Comparison of ENCODE assay signal across 8 cellular contexts in the genomic region with DNA sequence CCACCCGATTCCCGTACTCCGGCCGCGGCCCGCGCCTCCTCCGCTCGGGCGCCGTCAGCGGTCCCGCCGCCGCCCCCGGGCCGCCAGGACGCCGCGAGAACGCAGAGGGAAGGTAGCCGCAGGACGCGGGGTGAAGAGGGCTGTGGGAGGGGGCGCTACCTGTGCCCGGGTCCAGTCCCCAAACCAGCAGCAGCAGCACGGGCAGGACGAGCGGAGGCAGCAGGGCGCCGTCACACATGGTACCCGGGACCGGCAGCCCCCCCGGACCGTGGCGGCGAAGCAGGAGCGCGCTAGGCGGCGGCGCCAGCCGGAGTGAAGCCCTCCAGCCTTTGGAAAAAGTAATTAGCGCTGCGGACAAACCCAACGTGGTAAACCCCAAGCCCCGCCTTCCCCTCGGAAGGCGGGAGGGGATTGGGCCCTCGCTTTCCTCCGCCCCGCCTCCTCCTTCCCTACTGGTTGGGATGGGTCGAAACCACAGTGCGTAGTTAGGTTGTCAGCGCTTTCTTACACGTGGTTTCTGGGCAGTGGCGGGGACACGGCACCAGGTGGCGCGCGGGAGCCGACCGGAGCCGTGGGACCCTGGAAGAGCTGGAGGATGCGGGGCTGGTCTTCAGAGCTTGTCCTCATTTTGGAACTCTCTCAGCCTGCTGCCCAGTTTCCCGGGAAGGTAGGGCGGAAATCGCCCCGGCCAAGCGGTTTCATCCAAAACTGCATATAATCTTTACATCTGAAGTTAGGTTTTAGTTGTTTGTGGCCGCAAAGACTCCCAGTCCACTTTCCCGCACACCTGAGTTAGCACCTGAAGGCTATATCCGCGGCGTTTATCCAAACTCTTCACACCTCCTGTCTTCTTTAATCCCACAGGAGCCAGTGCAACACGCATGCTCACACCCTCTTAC. TPM values are rescaled to one million over a fixed set of nuclear protein-coding genes. Genes with fewer than 3 reads are reported as not detected.
A peak's percentile ranks its signal among the peaks of the same experiment; 100 is the strongest.
DNase-seq lines count a peak whose midpoint lies in the region; ATAC-seq and TF ChIP-seq lines count a peak whose summit lies in the region.

A gene with protein sequence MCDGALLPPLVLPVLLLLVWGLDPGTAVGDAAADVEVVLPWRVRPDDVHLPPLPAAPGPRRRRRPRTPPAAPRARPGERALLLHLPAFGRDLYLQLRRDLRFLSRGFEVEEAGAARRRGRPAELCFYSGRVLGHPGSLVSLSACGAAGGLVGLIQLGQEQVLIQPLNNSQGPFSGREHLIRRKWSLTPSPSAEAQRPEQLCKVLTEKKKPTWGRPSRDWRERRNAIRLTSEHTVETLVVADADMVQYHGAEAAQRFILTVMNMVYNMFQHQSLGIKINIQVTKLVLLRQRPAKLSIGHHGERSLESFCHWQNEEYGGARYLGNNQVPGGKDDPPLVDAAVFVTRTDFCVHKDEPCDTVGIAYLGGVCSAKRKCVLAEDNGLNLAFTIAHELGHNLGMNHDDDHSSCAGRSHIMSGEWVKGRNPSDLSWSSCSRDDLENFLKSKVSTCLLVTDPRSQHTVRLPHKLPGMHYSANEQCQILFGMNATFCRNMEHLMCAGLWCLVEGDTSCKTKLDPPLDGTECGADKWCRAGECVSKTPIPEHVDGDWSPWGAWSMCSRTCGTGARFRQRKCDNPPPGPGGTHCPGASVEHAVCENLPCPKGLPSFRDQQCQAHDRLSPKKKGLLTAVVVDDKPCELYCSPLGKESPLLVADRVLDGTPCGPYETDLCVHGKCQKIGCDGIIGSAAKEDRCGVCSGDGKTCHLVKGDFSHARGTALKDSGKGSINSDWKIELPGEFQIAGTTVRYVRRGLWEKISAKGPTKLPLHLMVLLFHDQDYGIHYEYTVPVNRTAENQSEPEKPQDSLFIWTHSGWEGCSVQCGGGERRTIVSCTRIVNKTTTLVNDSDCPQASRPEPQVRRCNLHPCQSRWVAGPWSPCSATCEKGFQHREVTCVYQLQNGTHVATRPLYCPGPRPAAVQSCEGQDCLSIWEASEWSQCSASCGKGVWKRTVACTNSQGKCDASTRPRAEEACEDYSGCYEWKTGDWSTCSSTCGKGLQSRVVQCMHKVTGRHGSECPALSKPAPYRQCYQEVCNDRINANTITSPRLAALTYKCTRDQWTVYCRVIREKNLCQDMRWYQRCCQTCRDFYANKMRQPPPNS (minus strand): TSS at position 314 of the 899 bp plus-strand sequence. CDS start 76 bp downstream, at position 238.

- DNase-seq in DMS153 (lab: John Stamatoyannopoulos, UW) (peak; percentile 80), Kasumi-1 (lab: John Stamatoyannopoulos, UW) (peak; percentile 97), SW 1271 (lab: John Stamatoyannopoulos, UW) (peak; percentile 90 to 98), adipocyte (ENCODE audit: low read depth) (peak; percentile 52), heart right ventricle (peak; percentile 94 to 96), trophoblast cell (peak; percentile 43 to 65), tibial artery (peak; percentile 97)

- no peak within 1 kb of the TSS for H4K8ac ChIP-seq in trophoblast cell (ENCODE audit: low read depth, low read length)

- no peak within 1 kb of the TSS for H2BK12ac ChIP-seq in trophoblast cell (ENCODE audit: low read length)

- no peak within 1 kb of the TSS for H4K12ac ChIP-seq in trophoblast cell (ENCODE audit: low read depth, low read length)

- peak within 1 kb of the TSS; percentile 85 for H3K4me2 ChIP-seq in trophoblast cell (ENCODE audit: low read length)

- no peak within 1 kb of the TSS for H4K91ac ChIP-seq in trophoblast cell (ENCODE audit: low read depth, low read length)

- peak within 1 kb of the TSS; percentile 50 for H2AFZ ChIP-seq in trophoblast cell (ENCODE audit: insufficient read depth, low read length, poor library complexity)

- ATAC-seq in GM21723 (IDR thresholded peaks at IDR 0.05; ENCODE audit: unreplicated experiment) (peak; percentile 97), heart right ventricle (peak; percentile 98 to 100 (median 99))

- no peak within 1 kb of the TSS for H3K4ac ChIP-seq in trophoblast cell (ENCODE audit: low read depth, low read length)

- peak within 1 kb of the TSS; percentile 77 for H3K4me3 ChIP-seq in adipocyte (ENCODE audit: low read length)
- H3K4me3 ChIP-seq in heart right ventricle, result peak within 1 kb of the TSS; percentile 55 to 86 (median 72)
- H3K4me3 ChIP-seq in trophoblast cell (ENCODE audit: low read depth, low read length), result peak within 1 kb of the TSS; percentile 67
- peak within 1 kb of the TSS; percentile 66 to 75 for H3K4me3 ChIP-seq in tibial artery

- no peak within 1 kb of the TSS for H3K23ac ChIP-seq in trophoblast cell (ENCODE audit: low read length)

- no peak within 1 kb of the TSS for H3K9ac ChIP-seq in adipocyte (ENCODE audit: low read length)
- H3K9ac ChIP-seq in trophoblast cell (ENCODE audit: low read length), result no peak within 1 kb of the TSS

- H2BK5ac ChIP-seq in trophoblast cell (ENCODE audit: low read depth, low read length, poor library complexity), result no peak within 1 kb of the TSS

- no peaks in the 10 kb centered on the region for H3K79me1 ChIP-seq in trophoblast cell (ENCODE audit: low read length)

- no peaks in the 10 kb centered on the region for H3K9me3 ChIP-seq in adipocyte (ENCODE audit: control insufficient read depth, low read length)
- H3K9me3 ChIP-seq in heart right ventricle, result no peaks in the 10 kb centered on the region
- H3K9me3 ChIP-seq in trophoblast cell (ENCODE audit: insufficient read depth, low read depth, low read length), result peaks cover 7% of the 10 kb centered on the region
- no peaks in the 10 kb centered on the region for H3K9me3 ChIP-seq in tibial artery

- H2BK120ac ChIP-seq in trophoblast cell (ENCODE audit: insufficient read depth, low read length, poor library complexity), result no peak within 1 kb of the TSS

- no peaks in the 10 kb centered on the region for H3K79me2 ChIP-seq in trophoblast cell (ENCODE audit: control insufficient read depth, insufficient read depth, low read length, poor library complexity)

- H3K14ac ChIP-seq in trophoblast cell (ENCODE audit: low read length), result no peak within 1 kb of the TSS

- intact Hi-C loops in heart right ventricle (cut with DNase I) (loop anchor here in 7 of 10 donors (1.0 to 10.0 kb wide), 8 partner anchors 8 to 420 kb away; a partner anchor contains a TSS), tibial artery (cut with DNase I; ENCODE audit: low total_unique reads) (loop anchor here (2.0 to 10.0 kb wide), 2 partner anchors 227 to 413 kb away; no protein-coding TSS in a partner anchor)

- no peak within 1 kb of the TSS for H3K18ac ChIP-seq in trophoblast cell (ENCODE audit: low read length)

- no peak within 1 kb of the TSS for H2AK5ac ChIP-seq in trophoblast cell (ENCODE audit: low read length)

- peaks cover 2% of the 10 kb centered on the region for H3K4me1 ChIP-seq in adipocyte (ENCODE audit: control insufficient read depth, insufficient read depth, low read length)
- H3K4me1 ChIP-seq in heart right ventricle, result peaks cover 0 to 14% (median 7%) of the 10 kb centered on the region in 9 donors
- peaks cover 2 to 9% of the 10 kb centered on the region in 2 experiments for H3K4me1 ChIP-seq in trophoblast cell (ENCODE audit: control insufficient read depth in 1 of 2, insufficient read depth in 2 of 2, low read length in 2 of 2)
- H3K4me1 ChIP-seq in tibial artery, result peaks cover 0 to 14% (median 10%) of the 10 kb centered on the region in 4 donors

- H3K36me3 ChIP-seq in adipocyte (ENCODE audit: control insufficient read depth, insufficient read depth, low read length, severe bottlenecking), result no peaks in the 10 kb centered on the region
- H3K36me3 ChIP-seq in heart right ventricle, result no peaks in the 10 kb centered on the region
- H3K36me3 ChIP-seq in trophoblast cell (ENCODE audit: control insufficient read depth in 1 of 2, insufficient read depth in 2 of 2, low read length in 2 of 2), result no peaks in the 10 kb centered on the region
- H3K36me3 ChIP-seq in tibial artery, result no peaks in the 10 kb centered on the region

- H3K27me3 ChIP-seq in adipocyte (replicated peaks; ENCODE audit: control insufficient read depth, insufficient read depth, low read length) (peaks cover 42% of the 10 kb centered on the region), heart right ventricle (peaks cover 0 to 45% (median 13%) of the 10 kb centered on the region in 7 donors), trophoblast cell (ENCODE audit: insufficient read depth, low read length) (peaks cover 19% of the 10 kb centered on the region), tibial artery (no peaks in the 10 kb centered on the region)

- TF ChIP-seq CTCF in heart right ventricle (IDR thresholded peaks at IDR 0.05) (peak; percentile 83 to 98 (median 95)), tibial artery (IDR thresholded peaks at IDR 0.05) (peak; percentile 94 to 98)

- H3K27ac ChIP-seq in heart right ventricle, result peak within 1 kb of the TSS in 7 of 10 donors; percentile 39 to 78 (median 45)
- no peak within 1 kb of the TSS for H3K27ac ChIP-seq in trophoblast cell (ENCODE audit: low read depth, low read length)
- H3K27ac ChIP-seq in tibial artery, result peak within 1 kb of the TSS; percentile 51 to 74

- WGBS in heart right ventricle, 2 donors, result 2 to 3% methylated on average over 55 to 76 of the region's 76 CpGs
- no CpG with 5 or more reads among the region's 76 CpGs for WGBS in trophoblast cell (ENCODE audit: extremely low coverage, insufficient coverage, insufficient read length)

RNA-seq across cellular contexts. Expression of the gene that starts here (rescaled TPM):
- total RNA-seq in heart right ventricle, result 1 to 10 TPM in 7 of 10 donors, under 1 TPM in 3; 0.47 to 5.0 (median 1.3) TPM
- under 1 TPM; 0.49 to 0.95 TPM for polyA plus RNA-seq in heart right ventricle
- polyA plus RNA-seq in trophoblast cell (2013), result 0.26 and 0.37 TPM in 2 replicates
